ENCODE assay signal across 20 cellular contexts in genomic region chr5:20113031-20113685, GRCh38.
DNase-seq lines count a peak whose midpoint lies in the region; TF ChIP-seq lines count a peak whose summit lies in the region.
"Had no signal": no experiment of that assay in that cellular context is flagged by ENCODE, and none has a peak within 500 bp of the region (broad histone marks: within the 10 kb centered on the region; RNA-seq: fewer than 3 reads in every experiment).

No MANE protein-coding gene starts in this region.

- H3K27me3 Mint-ChIP-seq in nephron progenitor cell (ENCODE audit: low read depth, poor library complexity) (no peaks in the 10 kb centered on the region), endodermal cell (ENCODE audit: insufficient read depth) (no peaks in the 10 kb centered on the region)
- H3K27me3 Mint-ChIP-seq: activated naive CD8-positive, alpha-beta T cell; dendritic cell treated with granulocyte-macrophage colony-stimulating factor and Interleukin-4, amounts not matched to agents 40 ng/mL and 50 ng/mL, for 4 days had no signal

- H3K4me1 Mint-ChIP-seq in nephron progenitor cell (peaks cover 12% of the 10 kb centered on the region), endodermal cell (peaks cover 9% of the 10 kb centered on the region)

- H3K9me3 ChIP-seq in endodermal cell (ENCODE audit: control insufficient read depth, low read length), result no peaks in the 10 kb centered on the region
- peaks cover 0 to 7% (median 0%) of the 10 kb centered on the region in 3 donors for H3K9me3 ChIP-seq in adrenal gland (replicated peaks in 1 of 3)
- H3K9me3 ChIP-seq: gastrocnemius medialis had no signal

- no peak for TF ChIP-seq EP300 in Ishikawa (IDR thresholded peaks at IDR 0.05; ENCODE audit: borderline replicate concordance)

- H3K27ac Mint-ChIP-seq in nephron progenitor cell, result no peak overlapping the region
- H3K27ac Mint-ChIP-seq in endodermal cell, result no peak overlapping the region
- H3K27ac Mint-ChIP-seq: activated naive CD8-positive, alpha-beta T cell; activated T-helper 1 cell treated with anti-CD3 and anti-CD28 coated beads, Interleukin-12 subunit alpha, Interleukin-12 subunit beta, Interleukin-2, Interleukin-4 antibody, amounts not matched to agents 30 ng/mL and 10 ng/mL and 1 ng/mL, durations not matched to agents 14 hours and 24 hours and 36 hours; dendritic cell treated with granulocyte-macrophage colony-stimulating factor and Interleukin-4, amounts not matched to agents 40 ng/mL and 50 ng/mL, for 4 days had no signal

- no peaks in the 10 kb centered on the region for H3K4me1 ChIP-seq in endodermal cell (ENCODE audit: control insufficient read depth, insufficient read depth, low read length)
- H3K4me1 ChIP-seq in adrenal gland (replicated peaks in 1 of 2), result no peaks in the 10 kb centered on the region
- H3K4me1 ChIP-seq: gastrocnemius medialis had no signal

- 75% methylated on average over 2 of the region's 2 CpGs; no CpG with 5 or more reads in 1 of the 2 experiments for WGBS in endodermal cell (ENCODE audit: insufficient coverage in 1 of 2, insufficient read length in 1 of 2), 2 experiments
- 50 to 58% (median 54%) methylated on average over 2 of the region's 2 CpGs for WGBS in adrenal gland, 4 donors

- TF ChIP-seq POLR2A in adrenal gland (IDR thresholded peaks at IDR 0.05), result no peak

- H3K9ac ChIP-seq in endodermal cell (ENCODE audit: extremely low read depth, low read length, poor library complexity, severe bottlenecking), result no peak overlapping the region

- H3K27ac ChIP-seq in endodermal cell (ENCODE audit: low read depth, low read length) (no peak overlapping the region), adrenal gland (no peak overlapping the region)
- H3K27ac ChIP-seq: epithelial cell of prostate, gastrocnemius medialis, RWPE1 had no signal

- H3K9me3 Mint-ChIP-seq in nephron progenitor cell (no peaks in the 10 kb centered on the region), endodermal cell (no peaks in the 10 kb centered on the region)

- intact Hi-C loops in adrenal gland (cut with DNase I), result no loop called here

- TF ChIP-seq RAD21 in Ishikawa (IDR thresholded peaks at IDR 0.05; ENCODE audit: low read depth), result no peak

- H3K4me3 Mint-ChIP-seq in nephron progenitor cell (no peak overlapping the region), endodermal cell (no peak overlapping the region)
- H3K4me3 Mint-ChIP-seq: activated naive CD8-positive, alpha-beta T cell; activated T-helper 1 cell treated with anti-CD3 and anti-CD28 coated beads, Interleukin-12 subunit alpha, Interleukin-12 subunit beta, Interleukin-2, Interleukin-4 antibody, amounts not matched to agents 30 ng/mL and 10 ng/mL and 1 ng/mL, durations not matched to agents 14 hours and 24 hours and 36 hours; dendritic cell treated with granulocyte-macrophage colony-stimulating factor and Interleukin-4, amounts not matched to agents 40 ng/mL and 50 ng/mL, for 4 days had no signal

- H3K36me3 Mint-ChIP-seq in nephron progenitor cell (ENCODE audit: low read depth) (no peaks in the 10 kb centered on the region), endodermal cell (ENCODE audit: low read depth) (no peaks in the 10 kb centered on the region)
- H3K36me3 Mint-ChIP-seq: activated naive CD8-positive, alpha-beta T cell had no signal

- no peak for TF ChIP-seq CTCF in nephron progenitor cell (IDR thresholded peaks at IDR 0.05)
- TF ChIP-seq CTCF in endodermal cell (conservative IDR thresholded peaks at IDR 0.05), result no peak
- no peak for TF ChIP-seq CTCF in adrenal gland (IDR thresholded peaks at IDR 0.05)

- no peaks in the 10 kb centered on the region for H3K36me3 ChIP-seq in endodermal cell (ENCODE audit: control insufficient read depth, insufficient read depth, low read length)
- no peaks in the 10 kb centered on the region for H3K36me3 ChIP-seq in adrenal gland (replicated peaks in 1 of 2)
- H3K36me3 ChIP-seq: gastrocnemius medialis had no signal

- DNase-seq in NCI-H226, result peak; percentile 72
- peak; percentile 41 for DNase-seq in amniotic stem cell (lab: John Stamatoyannopoulos, UW)
- peak; percentile 1 for DNase-seq in myocyte (ENCODE audit: low read depth)
- DNase-seq in nephron progenitor cell, result no peak
- no peak for DNase-seq in endodermal cell
- no peak for DNase-seq in GDM1 (lab: John Stamatoyannopoulos, UW)
- DNase-seq in adrenal gland, result no peak
- DNase-seq: activated CD4-positive, alpha-beta T cell treated with anti-CD3 and anti-CD28 coated beads for 4 hours; AML-193; DND-41; gastrocnemius medialis; Karpas-422; NCI-H1048; occipital lobe had no signal

- H3K4me3 ChIP-seq in endodermal cell (ENCODE audit: low read length), result no peak overlapping the region
- H3K4me3 ChIP-seq in adrenal gland, result no peak overlapping the region
- H3K4me3 ChIP-seq: gastrocnemius medialis had no signal

- H3K27me3 ChIP-seq in endodermal cell (ENCODE audit: control insufficient read depth, insufficient read depth, low read length, poor library complexity, severe bottlenecking) (no peaks in the 10 kb centered on the region), adrenal gland (no peaks in the 10 kb centered on the region)
- H3K27me3 ChIP-seq: gastrocnemius medialis had no signal

TF ChIP-seq in Ishikawa, 13 proteins besides CTCF, POLR2A, EP300 and RAD21:
- TF ChIP-seq MAX (IDR thresholded peaks at IDR 0.05), result no peak
- TF ChIP-seq ZBTB7A (IDR thresholded peaks at IDR 0.05; ENCODE audit: low read depth), result no peak
- TF ChIP-seq NFIC (IDR thresholded peaks at IDR 0.05), result peak; percentile 31; the same call in 1 of the 2 replicates
- no peak for TF ChIP-seq TCF12 (IDR thresholded peaks at IDR 0.05; ENCODE audit: low read depth)
- TF ChIP-seq REST (IDR thresholded peaks at IDR 0.05; ENCODE audit: low read depth), result no peak
- no peak for TF ChIP-seq TAF1 (IDR thresholded peaks at IDR 0.05; ENCODE audit: low read depth)
- TF ChIP-seq TEAD4 (IDR thresholded peaks at IDR 0.05), result peak; percentile 26; the same call in 1 of the 2 replicates
- TF ChIP-seq USF1 (IDR thresholded peaks at IDR 0.05), result no peak
- TF ChIP-seq EGR1 (IDR thresholded peaks at IDR 0.05), result no peak
- TF ChIP-seq CREB1 (IDR thresholded peaks at IDR 0.05; ENCODE audit: low read depth), result no peak
- TF ChIP-seq CEBPB (IDR thresholded peaks at IDR 0.05), result no peak
- TF ChIP-seq YY1 (IDR thresholded peaks at IDR 0.05; ENCODE audit: low read depth), result no peak
- no peak for TF ChIP-seq FOXM1 (IDR thresholded peaks at IDR 0.05; ENCODE audit: borderline replicate concordance, low read depth)

Comparison
In these comparisons a context has a peak if more than half of its experiments do, and no peak if none do; other contexts are left out.
1. DNase-seq: peak in NCI-H226 (single experiment), amniotic stem cell (single experiment) and myocyte (single experiment); none in nephron progenitor cell (single experiment), endodermal cell (single experiment), GDM1 (single experiment) and adrenal gland (0 of 7).